ENCODE assay signal across 20 cellular contexts in the genomic region with DNA sequence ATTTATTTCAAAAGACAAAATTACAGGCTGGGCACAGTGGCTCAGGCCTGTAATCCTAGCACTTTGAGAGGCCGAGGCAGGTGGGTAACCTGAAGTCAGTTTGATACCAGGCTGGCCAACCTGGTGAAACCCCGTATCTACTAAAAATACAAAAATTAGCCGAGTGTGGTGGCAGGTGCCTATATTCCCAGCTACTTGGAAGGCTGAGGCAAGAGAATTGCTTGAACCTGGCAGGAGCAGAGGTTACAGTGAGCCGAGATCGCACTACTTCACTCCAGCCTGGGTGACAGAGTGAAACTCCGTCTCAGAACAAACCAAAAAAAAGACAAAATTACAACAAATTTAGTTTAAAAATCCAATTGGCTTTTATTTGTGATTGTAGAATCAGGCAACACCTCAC.
"Had no signal": no experiment of that assay in that cellular context is flagged by ENCODE, and none has a peak within 500 bp of the region (broad histone marks: within the 10 kb centered on the region; RNA-seq: fewer than 3 reads in every experiment).

No MANE protein-coding gene starts in this region.

- H3K27me3 ChIP-seq: MG63, Peyer's patch, SJSA1 had no signal

- H3K27ac ChIP-seq: HL-60, SJSA1, SK-N-MC had no signal

- H3K4me3 ChIP-seq: MG63, Peyer's patch, SJSA1, SK-N-MC had no signal

- H3K36me3 ChIP-seq: MG63, Peyer's patch, SJSA1 had no signal

- DNase-seq: Karpas-422, KG1, NCI-H1092, NCI-H1105 treated with DMSO at 0.1 percent for 48 hours, NCI-H1417 treated with DMSO at 0.1 percent for 48 hours, NCI-H187, NCI-H2029, NCI-H2081 treated with DMSO at 0.1 percent for 48 hours, NCI-H2171, NCI-H345, NCI-H524 treated with DMSO at 0.1 percent for 48 hours, NCI-H69, NCI-H774, Right ventricle myocardium superior, SIG-M5 had no signal

- H3K9me3 ChIP-seq: MG63, Peyer's patch, SJSA1 had no signal

- H3K4me1 ChIP-seq: Peyer's patch, SJSA1 had no signal
